In the genomic region with DNA sequence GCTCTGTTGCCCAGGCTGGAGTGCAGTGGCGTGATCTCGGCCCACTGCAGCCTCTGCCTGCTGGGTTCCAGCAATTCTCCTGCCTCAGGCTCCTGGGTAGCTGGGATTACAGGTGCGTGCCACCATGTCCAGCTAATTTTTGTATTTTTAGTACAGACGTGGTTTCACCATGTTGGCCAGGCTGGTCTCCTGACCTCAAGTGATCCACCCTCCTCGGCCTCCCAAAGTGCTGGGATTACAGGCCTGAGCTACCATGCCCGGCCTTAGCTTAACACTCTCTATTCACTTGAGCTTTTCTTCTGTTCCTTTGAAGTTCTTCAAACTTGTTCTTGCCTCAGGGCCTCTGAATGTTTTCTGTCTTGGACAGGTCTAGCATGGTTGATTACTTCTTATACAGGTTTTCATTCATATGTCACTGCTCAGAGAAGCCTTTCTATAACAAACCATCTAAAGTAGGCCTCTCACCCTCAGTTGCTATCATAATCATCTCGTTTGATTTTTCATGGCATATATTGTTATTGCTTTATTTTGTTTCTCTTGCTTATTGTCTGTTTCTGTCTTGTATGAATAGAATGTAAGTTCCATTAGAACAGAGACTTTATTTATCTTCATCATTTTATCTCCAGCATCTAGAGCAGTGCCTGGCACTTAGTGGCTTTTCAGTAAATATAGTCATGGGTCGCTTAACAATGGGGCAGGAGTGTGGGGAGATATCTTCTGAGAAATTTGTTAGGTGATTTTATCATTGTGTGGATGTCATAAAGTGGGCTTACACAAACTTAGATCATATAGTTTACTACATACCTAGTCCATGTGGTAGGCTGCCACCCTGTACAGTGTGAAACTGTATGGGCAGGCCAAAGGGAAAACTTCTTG, we compare ENCODE assay signal across 26 cellular contexts.
"Had no signal": no experiment of that assay in that cellular context is flagged by ENCODE, and none has a peak within 500 bp of the region (broad histone marks: within the 10 kb centered on the region; RNA-seq: fewer than 3 reads in every experiment).

No MANE protein-coding gene starts in this region.

- ATAC-seq: activated CD4-positive, alpha-beta T cell treated with anti-CD3 and anti-CD28 coated beads for 36 hours; left ventricle myocardium superior; pancreas; right lobe of liver; stimulated activated memory B cell treated with anti-CD40 and anti-IgM and Interleukin-4, amounts not matched to agents 10 μg/mL and 1 μg/mL and 100 μg/mL, for 72 hours had no signal

- H3K27me3 Mint-ChIP-seq: activated B cell treated with CpG ODN at 0.5 μM for 24 hours; activated CD4-positive, alpha-beta T cell treated with anti-CD3 and anti-CD28 coated beads for 36 hours; activated naive CD4-positive, alpha-beta T cell treated with anti-CD3 and anti-CD28 coated beads, Interleukin-2, amount 50 U/mL, for 24 hours; stimulated activated memory B cell treated with anti-CD40 and anti-IgM and Interleukin-4, amounts not matched to agents 10 μg/mL and 1 μg/mL and 100 μg/mL, for 72 hours had no signal

- H3K4me1 Mint-ChIP-seq: nephron had no signal

- H3K4me1 ChIP-seq: pancreas had no signal

- H3K4me3 ChIP-seq: pancreas, right lobe of liver, stomach, suprapubic skin, tibial nerve, vagina had no signal

- H3K9me3 Mint-ChIP-seq: activated B cell treated with CpG ODN at 0.5 μM for 24 hours; activated naive CD4-positive, alpha-beta T cell treated with anti-CD3 and anti-CD28 coated beads, Interleukin-2, amount 50 U/mL, for 24 hours; brain; nephron; stimulated activated memory B cell treated with anti-CD40 and anti-IgM and Interleukin-4, amounts not matched to agents 10 μg/mL and 1 μg/mL and 100 μg/mL, for 72 hours; T-helper 2 cell treated with Interferon-gamma antibody and Interleukin-4, amounts not matched to agents 5 μg/mL and 100 μg/mL, for 36 hours had no signal

- H3K9me3 ChIP-seq: pancreas, right lobe of liver, stomach, suprapubic skin, tibial nerve, vagina had no signal

- H3K27ac ChIP-seq: pancreas, right lobe of liver, stomach, suprapubic skin, tibial nerve, vagina had no signal

- DNase-seq: activated B cell treated with CpG ODN at 0.5 μM for 24 hours; activated CD4-positive, alpha-beta T cell treated with anti-CD3 and anti-CD28 coated beads for 36 hours; activated CD4-positive, alpha-beta T cell treated with anti-CD3 and anti-CD28 coated beads, Interleukin-2, amount 50 U/mL, for 4 hours; activated CD8-positive, alpha-beta memory T cell treated with anti-CD3 and anti-CD28 coated beads, Interleukin-2, amount 50 U/mL, for 48 hours; activated effector memory CD4-positive, alpha-beta T cell treated with anti-CD3 and anti-CD28 coated beads, Interleukin-2, amount 50 U/mL, for 16 hours; anterior cingulate cortex; dermis blood vessel endothelial cell; effector CD8-positive, alpha-beta T cell; foreskin melanocyte; glutamatergic neuron; hippocampal formation; left ventricle myocardium superior; mammary epithelial cell; pancreas; right lobe of liver; small intestine; stimulated activated CD4-positive, alpha-beta T cell treated with anti-CD3 and anti-CD28 coated beads, Interleukin-15, amount 100 ng/mL, for 24 hours; stomach had no signal

- H3K27ac Mint-ChIP-seq: activated B cell treated with CpG ODN at 0.5 μM for 24 hours; activated CD4-positive, alpha-beta T cell treated with anti-CD3 and anti-CD28 coated beads for 36 hours; activated naive CD4-positive, alpha-beta T cell treated with anti-CD3 and anti-CD28 coated beads, Interleukin-2, amount 50 U/mL, for 24 hours; stimulated activated memory B cell treated with anti-CD40 and anti-IgM and Interleukin-4, amounts not matched to agents 10 μg/mL and 1 μg/mL and 100 μg/mL, for 72 hours; T-helper 2 cell treated with Interferon-gamma antibody and Interleukin-4, amounts not matched to agents 5 μg/mL and 100 μg/mL, for 36 hours had no signal

- H3K36me3 ChIP-seq: pancreas, right lobe of liver, stomach, suprapubic skin, tibial nerve, vagina had no signal

- H3K4me3 Mint-ChIP-seq: activated B cell treated with CpG ODN at 0.5 μM for 24 hours; activated CD4-positive, alpha-beta T cell treated with anti-CD3 and anti-CD28 coated beads for 36 hours; activated naive CD4-positive, alpha-beta T cell treated with anti-CD3 and anti-CD28 coated beads, Interleukin-2, amount 50 U/mL, for 24 hours; brain; nephron; stimulated activated memory B cell treated with anti-CD40 and anti-IgM and Interleukin-4, amounts not matched to agents 10 μg/mL and 1 μg/mL and 100 μg/mL, for 72 hours; T-helper 2 cell treated with Interferon-gamma antibody and Interleukin-4, amounts not matched to agents 5 μg/mL and 100 μg/mL, for 36 hours had no signal

- H3K27me3 ChIP-seq: pancreas, right lobe of liver, stomach, suprapubic skin, tibial nerve, vagina had no signal
